Comparison of ENCODE assay signal across 22 cellular contexts in the genomic region with DNA sequence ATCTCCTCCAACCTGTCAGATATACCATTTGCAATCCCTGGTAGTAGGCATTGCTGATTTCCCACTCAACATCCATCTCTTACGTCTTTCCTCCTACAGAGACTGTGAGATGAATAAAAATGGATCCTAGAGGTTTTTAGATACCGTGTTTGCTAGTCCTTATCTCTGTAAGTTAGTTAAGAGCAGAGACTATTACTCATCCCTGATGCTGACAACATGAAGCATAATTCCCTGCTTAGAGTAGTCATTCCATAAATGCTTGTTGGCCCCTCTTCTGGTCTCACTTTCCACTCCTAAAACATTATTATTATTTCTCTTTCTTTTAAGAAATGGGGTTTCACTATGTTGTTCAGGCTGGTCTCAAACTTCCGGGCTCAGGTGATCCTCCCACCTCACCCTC.
A peak's percentile ranks its signal among the peaks of the same experiment; 100 is the strongest.
DNase-seq lines count a peak whose midpoint lies in the region; ATAC-seq, FAIRE-seq and TF ChIP-seq lines count a peak whose summit lies in the region.
"Had no signal": no experiment of that assay in that cellular context is flagged by ENCODE, and none has a peak within 500 bp of the region (broad histone marks: within the 10 kb centered on the region; RNA-seq: fewer than 3 reads in every experiment).

No MANE protein-coding gene starts in this region.

- no peaks in the 10 kb centered on the region for H4K20me1 ChIP-seq in GM23248 (ENCODE audit: insufficient read depth)

- intact Hi-C loops in pancreas (cut with DNase I) (no loop called here), aorta (cut with DNase I) (no loop called here)

- H3K9me2 ChIP-seq in GM23248 (ENCODE audit: insufficient read depth): no peaks in the 10 kb centered on the region

- H3K27ac ChIP-seq in GM23248 (no peak overlapping the region), pancreas (no peak overlapping the region), aorta (ENCODE audit: low read depth in 1 of 2, low read length in 2 of 2) (no peak overlapping the region)

- H3F3A ChIP-seq in GM23248 (ENCODE audit: insufficient read depth): no peaks in the 10 kb centered on the region

- TF ChIP-seq CTCF in pancreas (IDR thresholded peaks at IDR 0.05): no peak

- H3K9me3 ChIP-seq in GM23248 (ENCODE audit: low read depth) (no peaks in the 10 kb centered on the region), pancreas (no peaks in the 10 kb centered on the region), aorta (ENCODE audit: control insufficient read depth, low read length) (no peaks in the 10 kb centered on the region)
- H3K9me3 ChIP-seq: BE2C had no signal

- no peaks in the 10 kb centered on the region for H3K79me2 ChIP-seq in GM23248 (ENCODE audit: insufficient read depth)

- H3K9ac ChIP-seq in GM23248: no peak overlapping the region

- H3K27me3 ChIP-seq in GM23248 (replicated peaks; ENCODE audit: insufficient read depth) (no peaks in the 10 kb centered on the region), pancreas (no peaks in the 10 kb centered on the region), aorta (ENCODE audit: control insufficient read depth in 1 of 2, insufficient read depth in 2 of 2, low read length in 1 of 2) (no peaks in the 10 kb centered on the region)
- H3K27me3 ChIP-seq: BE2C had no signal

- H2AFZ ChIP-seq in GM23248: no peak overlapping the region

- DNase-seq in GM23248 (peak; percentile 7), amniotic epithelial cell (ENCODE audit: low read depth) (peak; percentile 22), kidney glomerular epithelial cell (lab: John Stamatoyannopoulos, UW) (peak; percentile 47), NCI-H524 treated with DMSO at 0.1 percent for 48 hours (lab: John Stamatoyannopoulos, UW) (no peak), pancreas (no peak), aorta (no peak), cerebellum (ENCODE audit: low spot score) (no peak)
- DNase-seq: ACHN; BE2C; C1 segment of cervical spinal cord; CD4-positive, CD25-positive, alpha-beta regulatory T cell; CD8-positive, alpha-beta memory T cell; COR-L47; DMS 273 treated with DMSO at 0.1 percent for 48 hours; DMS53; DND-41; GF-D8; HCEC 1CT; IMR-90; KBM-7 had no signal

- no peak overlapping the region for H3K4me2 ChIP-seq in GM23248 (ENCODE audit: unreplicated experiment)

- H3K36me3 ChIP-seq in GM23248 (ENCODE audit: low read depth) (no peaks in the 10 kb centered on the region), pancreas (no peaks in the 10 kb centered on the region), aorta (ENCODE audit: control insufficient read depth in 1 of 2, insufficient read depth in 2 of 2, low read length in 1 of 2) (no peaks in the 10 kb centered on the region)
- H3K36me3 ChIP-seq: BE2C had no signal

- ATAC-seq in pancreas (no peak), aorta (ENCODE audit: low FRiP score) (no peak)

- FAIRE-seq in pancreas (lab: Jason Lieb, UNC): no peak
- FAIRE-seq: A204.1, HTR-8/SVneo had no signal

- no peak overlapping the region for H3K4me3 ChIP-seq in GM23248
- H3K4me3 ChIP-seq in pancreas: no peak overlapping the region
- no peak overlapping the region for H3K4me3 ChIP-seq in aorta (ENCODE audit: low read length in 2 of 2)

- in situ Hi-C loops in GM23248 (cut with MboI): no loop called here

- 37 to 48% methylated on average over 3 of the region's 3 CpGs for WGBS in GM23248 (ENCODE audit: low coverage in 1 of 2, low lambda C conversion rate in 2 of 2, missing lambda C conversion rate in 2 of 2), 2 experiments
- WGBS in pancreas, 2 donors: 51 to 66% methylated on average over 3 of the region's 3 CpGs
- 74 to 84% methylated on average over 3 of the region's 3 CpGs for WGBS in aorta, 2 donors

- H3K4me1 ChIP-seq in GM23248 (ENCODE audit: insufficient read depth): no peaks in the 10 kb centered on the region
- no peaks in the 10 kb centered on the region for H3K4me1 ChIP-seq in pancreas
- H3K4me1 ChIP-seq in aorta (ENCODE audit: control insufficient read depth in 1 of 2, insufficient read depth in 2 of 2, low read length in 2 of 2): no peaks in the 10 kb centered on the region
- H3K4me1 ChIP-seq: BE2C had no signal

Comparison
In these comparisons a context has a peak if more than half of its experiments do, and no peak if none do; other contexts are left out.
1. DNase-seq: peak in GM23248 (single experiment), amniotic epithelial cell (single experiment) and kidney glomerular epithelial cell (single experiment); none in NCI-H524 treated with DMSO at 0.1 percent for 48 hours (single experiment), pancreas (0 of 6), aorta (0 of 2) and cerebellum (single experiment).